Comparison of ENCODE assay signal across 8 cellular contexts in the genomic region with DNA sequence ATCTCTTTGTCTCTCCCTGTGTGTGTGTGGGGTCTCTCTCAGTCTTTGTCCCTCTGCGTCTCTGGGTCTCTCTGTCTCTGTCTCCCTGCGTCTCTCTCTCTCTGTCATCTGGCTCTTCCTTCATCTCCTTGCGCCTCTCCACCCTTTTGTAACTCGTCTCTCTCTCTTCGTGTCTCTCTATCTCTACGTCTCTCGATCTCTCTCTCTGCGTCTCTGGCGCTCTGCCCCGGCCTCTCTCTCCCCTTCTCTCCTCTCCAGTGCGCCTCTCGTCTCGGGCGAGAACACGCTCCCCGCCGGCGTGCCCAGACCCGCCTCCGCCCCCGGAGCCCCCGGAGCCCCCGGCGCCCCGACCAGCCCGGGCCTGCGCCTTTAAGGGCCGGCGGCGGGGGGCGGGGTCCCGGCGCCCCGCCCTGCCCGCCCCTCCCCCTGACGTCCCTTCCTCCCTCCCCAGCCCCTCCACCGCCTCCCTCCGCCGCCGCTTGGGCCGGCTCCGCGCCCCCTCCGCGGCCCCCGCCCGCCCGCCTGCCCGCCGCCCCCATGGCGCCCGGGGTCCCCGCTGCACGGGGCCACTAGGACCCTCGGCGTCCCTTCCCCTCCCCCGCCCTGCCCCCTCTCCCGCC. TPM values are rescaled to one million over a fixed set of nuclear protein-coding genes. Genes with fewer than 3 reads are reported as not detected.
DNase-seq lines count a peak whose midpoint lies in the region; ATAC-seq, FAIRE-seq and TF ChIP-seq lines count a peak whose summit lies in the region.

A gene (plus strand): TSS at position 440 of the 620 bp plus-strand sequence. CDS start 318 bp downstream, outside the sequence.

- H3K36me3 ChIP-seq in duodenal mucosa (ENCODE audit: control insufficient read depth in 1 of 2, insufficient read depth in 2 of 2, low read length in 2 of 2) (no peaks in the 10 kb centered on the region), right lobe of liver (no peaks in the 10 kb centered on the region)

- DNase-seq in AG04449 (ENCODE audit: low read depth, low spot score), result no peak
- DNase-seq in GM19239 (ENCODE audit: insufficient read length, low spot score), result peak; percentile 94
- peak; percentile 36 for DNase-seq in NCI-H510A (lab: John Stamatoyannopoulos, UW)
- DNase-seq in activated CD4-positive, alpha-beta T cell treated with anti-CD3 and anti-CD28 coated beads, Interleukin-2, amount 50 U/mL, for 4 hours, result peak; percentile 38 to 43
- peak; percentile 66 to 68 (median 66) for DNase-seq in right lobe of liver
- peak; percentile 49 for DNase-seq in stimulated activated CD4-positive, alpha-beta T cell treated with anti-CD3 and anti-CD28 coated beads, Interleukin-4, amount 100 ng/mL, for 24 hours

- intact Hi-C loops in right lobe of liver (cut with DNase I), result no loop called here

- H3K9me3 ChIP-seq in duodenal mucosa (ENCODE audit: control insufficient read depth in 1 of 2, low read length in 2 of 2) (no peaks in the 10 kb centered on the region), right lobe of liver (no peaks in the 10 kb centered on the region)

- no peak within 1 kb of the TSS for H3K27ac ChIP-seq in duodenal mucosa (ENCODE audit: low read depth, low read length)
- peak within 1 kb of the TSS; percentile 51 to 76 (median 66) for H3K27ac ChIP-seq in right lobe of liver

- no peak for TF ChIP-seq POLR2A in right lobe of liver (IDR thresholded peaks at IDR 0.05)

- no peak for FAIRE-seq in GM19239 (lab: Jason Lieb, UNC)

- H3K27me3 ChIP-seq in duodenal mucosa (ENCODE audit: control insufficient read depth in 1 of 2, insufficient read depth in 2 of 2, low read length in 2 of 2) (no peaks in the 10 kb centered on the region), right lobe of liver (no peaks in the 10 kb centered on the region)

- WGBS in right lobe of liver (ENCODE audit: insufficient coverage, low coverage, low lambda C conversion rate, missing lambda C conversion rate), result 2% methylated on average over 24 of the region's 58 CpGs

- CTCF ChIA-PET in AG04449 (lab: Yijun Ruan, JAX), result interaction anchor here (3.1 kb wide), 1 partner anchor 50 kb away, joined by 19 read pairs; no protein-coding TSS in a partner anchor

- POLR2A ChIA-PET in AG04449 (lab: Yijun Ruan, JAX), result no interaction called here

- TF ChIP-seq CTCF in AG04449 (IDR thresholded peaks at IDR 0.05; ENCODE audit: insufficient read depth, low read length, missing control alignments) (no peak), right lobe of liver (IDR thresholded peaks at IDR 0.05) (no peak)

- peak within 1 kb of the TSS; percentile 78 for H3K4me3 ChIP-seq in AG04449 (ENCODE audit: low read depth, low read length)
- H3K4me3 ChIP-seq in duodenal mucosa (ENCODE audit: low read depth in 1 of 2, low read length in 2 of 2), result peak within 1 kb of the TSS; percentile 69 to 81
- peak within 1 kb of the TSS; percentile 60 to 81 (median 75) for H3K4me3 ChIP-seq in right lobe of liver

- H3K9ac ChIP-seq in duodenal mucosa (ENCODE audit: low read depth in 1 of 2, low read length in 2 of 2), result peak within 1 kb of the TSS; percentile 60 to 70

- H3K4me1 ChIP-seq in duodenal mucosa (ENCODE audit: control insufficient read depth in 1 of 2, insufficient read depth in 2 of 2, low read length in 2 of 2) (peaks cover 11 to 26% of the 10 kb centered on the region in 2 donors), right lobe of liver (peaks cover 0 to 12% (median 0%) of the 10 kb centered on the region in 4 donors)

- peak; percentile 55 to 79 (median 62) for ATAC-seq in right lobe of liver
- ATAC-seq in GM21786 (IDR thresholded peaks at IDR 0.05; ENCODE audit: unreplicated experiment), result no peak

RNA-seq across cellular contexts. Expression of the gene that starts here (rescaled TPM):
- 10 to 100 TPM; 14.2 to 23.5 (median 17.5) TPM for total RNA-seq in right lobe of liver
